Comparison of ENCODE assay signal across 29 cellular contexts in the genomic region with DNA sequence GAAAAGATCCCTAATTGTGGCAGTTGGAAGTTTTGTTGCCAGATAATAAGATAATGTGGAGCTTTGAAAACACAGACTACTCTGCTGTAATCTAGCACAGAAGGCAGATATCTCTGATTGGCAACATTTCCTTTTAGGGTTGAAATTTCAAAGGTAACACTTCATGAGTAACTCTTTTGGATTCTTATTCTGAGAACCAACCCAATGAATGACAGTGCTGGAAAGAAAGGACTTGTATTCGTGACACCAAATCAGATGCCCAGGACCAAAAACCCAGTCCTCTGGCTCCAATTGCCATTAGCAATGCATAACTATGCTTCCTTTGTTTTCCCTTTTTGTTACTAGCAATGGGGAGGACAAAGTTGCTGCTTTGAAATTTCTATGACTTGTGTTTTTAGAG. TPM values are rescaled to one million over a fixed set of nuclear protein-coding genes. Genes with fewer than 3 reads are reported as not detected.
DNase-seq lines count a peak whose midpoint lies in the region; ATAC-seq, FAIRE-seq and TF ChIP-seq lines count a peak whose summit lies in the region.
"Had no signal": no experiment of that assay in that cellular context is flagged by ENCODE, and none has a peak within 500 bp of the region (broad histone marks: within the 10 kb centered on the region; RNA-seq: fewer than 3 reads in every experiment).

No MANE protein-coding gene starts in this region.

- no peak overlapping the region for H4K91ac ChIP-seq in H9 (ENCODE audit: insufficient read length, low read depth, low read length)

- no peak overlapping the region for H3T11ph ChIP-seq in H9 (ENCODE audit: low read length)

- H3K4me3 Mint-ChIP-seq in H9 (no peak overlapping the region), astrocyte (ENCODE audit: unreplicated experiment) (no peak overlapping the region)
- H3K4me3 Mint-ChIP-seq: activated naive CD8-positive, alpha-beta T cell treated with anti-CD3 and anti-CD28 coated beads, Interleukin-2, amount 50 U/mL, for 24 hours; B cell; CD8-positive, alpha-beta T cell; stimulated activated naive CD8-positive, alpha-beta T cell treated with anti-CD3 and anti-CD28 coated beads, Interleukin-15, Interleukin-2, amounts not matched to agents 100 ng/mL and 50 ng/mL, for 24 hours; T-helper 1 cell treated with Interleukin-12 subunit alpha and Interleukin-12 subunit beta and Interleukin-4 antibody, amounts not matched to agents 30 μg/mL and 1 μg/mL, for 36 hours had no signal

- FAIRE-seq in astrocyte (lab: Jason Lieb, UNC), result no peak
- FAIRE-seq: endothelial cell of umbilical vein, H54, TTC549 had no signal

- H3K79me1 ChIP-seq in H9 (ENCODE audit: insufficient read depth, low read depth, low read length, poor library complexity, severe bottlenecking), result no peaks in the 10 kb centered on the region

- H3K9ac ChIP-seq in H9 (ENCODE audit: extremely low read depth, insufficient read length, low read length) (no peak overlapping the region), astrocyte (ENCODE audit: low read length) (no peak overlapping the region)

- ATAC-seq in psoas muscle (no peak), left colon (no peak)
- ATAC-seq: activated naive CD8-positive, alpha-beta T cell treated with anti-CD3 and anti-CD28 coated beads, Interleukin-2, amount 50 U/mL, for 24 hours; body of pancreas; CD8-positive, alpha-beta T cell had no signal

- H3K79me2 ChIP-seq in H9 (ENCODE audit: insufficient read depth, low read length), result no peaks in the 10 kb centered on the region; the same call in 1 of the 2 replicates
- H3K79me2 ChIP-seq in astrocyte (ENCODE audit: insufficient read depth, low read length), result no peaks in the 10 kb centered on the region

- peak overlapping the region; percentile 64 for H3K27ac ChIP-seq in H9 (ENCODE audit: insufficient read length, low read depth, low read length)
- no peak overlapping the region for H3K27ac ChIP-seq in astrocyte (ENCODE audit: low read depth, low read length)
- H3K27ac ChIP-seq in psoas muscle, result no peak overlapping the region
- H3K27ac ChIP-seq in left ventricle myocardium inferior (replicated peaks), result no peak overlapping the region
- H3K27ac ChIP-seq: body of pancreas, SJSA1, tibial artery had no signal

- WGBS in H9 (ENCODE audit: extremely low coverage, insufficient read length, low lambda C conversion rate), result no CpG with 5 or more reads among the region's 1 CpG
- 41 to 83% (median 50%) methylated on average over 1 of the region's 1 CpG for WGBS in psoas muscle, 3 donors

- H3K4me1 ChIP-seq in H9 (ENCODE audit: insufficient read depth, low read length), result no peaks in the 10 kb centered on the region; the same call in 1 of the 2 replicates
- no peaks in the 10 kb centered on the region for H3K4me1 ChIP-seq in astrocyte (ENCODE audit: insufficient read depth, low read length)
- H3K4me1 ChIP-seq in psoas muscle, result no peaks in the 10 kb centered on the region
- no peaks in the 10 kb centered on the region for H3K4me1 ChIP-seq in left ventricle myocardium inferior
- H3K4me1 ChIP-seq: body of pancreas, SJSA1, tibial artery had no signal

- no peaks in the 10 kb centered on the region for H3K23me2 ChIP-seq in H9 (ENCODE audit: insufficient read length, low read depth, low read length, poor library complexity, severe bottlenecking)

- no peak overlapping the region for H2BK20ac ChIP-seq in H9 (ENCODE audit: low read depth, low read length, poor library complexity, severe bottlenecking)

- H3K4me3 ChIP-seq in astrocyte (ENCODE audit: insufficient read depth, low read depth, low read length) (no peak overlapping the region), psoas muscle (no peak overlapping the region), left ventricle myocardium inferior (no peak overlapping the region)
- H3K4me3 ChIP-seq: body of pancreas, SJSA1, tibial artery had no signal

- no peak overlapping the region for H3K14ac ChIP-seq in H9 (ENCODE audit: insufficient read depth, low read length)

- H4K20me1 ChIP-seq in H9 (ENCODE audit: control insufficient read depth, insufficient read depth, insufficient read length) (no peaks in the 10 kb centered on the region), astrocyte (ENCODE audit: insufficient read depth, low read length) (no peaks in the 10 kb centered on the region)

- H3K36me3 Mint-ChIP-seq in H9 (ENCODE audit: insufficient read depth in 1 of 3, low read depth in 3 of 3), result peaks cover 0 to 22% (median 13%) of the 10 kb centered on the region in 3 experiments; a peak in 4 of 7 replicates
- no peaks in the 10 kb centered on the region for H3K36me3 Mint-ChIP-seq in astrocyte (ENCODE audit: low read depth, unreplicated experiment)
- H3K36me3 Mint-ChIP-seq: CD8-positive, alpha-beta T cell had no signal

- no peak overlapping the region for H3K56ac ChIP-seq in H9 (ENCODE audit: insufficient read length, low read depth, low read length)

- no peak overlapping the region for H2AFZ ChIP-seq in H9 (ENCODE audit: low read length)
- no peak overlapping the region for H2AFZ ChIP-seq in astrocyte (ENCODE audit: low read depth, low read length)

- no peak overlapping the region for H2BK15ac ChIP-seq in H9 (ENCODE audit: low read depth, low read length)

- H3K27me3 ChIP-seq in H9 (ENCODE audit: insufficient read depth, low read length), result no peaks in the 10 kb centered on the region
- no peaks in the 10 kb centered on the region for H3K27me3 ChIP-seq in astrocyte (ENCODE audit: insufficient read depth, low read length)
- H3K27me3 ChIP-seq in psoas muscle (ENCODE audit: insufficient read depth in 3 of 3, low read length in 2 of 3), result no peaks in the 10 kb centered on the region
- peaks cover 14% of the 10 kb centered on the region for H3K27me3 ChIP-seq in left ventricle myocardium inferior (ENCODE audit: low read depth)
- H3K27me3 ChIP-seq: body of pancreas, SJSA1, tibial artery had no signal

- H3K27ac Mint-ChIP-seq in H9 (peak overlapping the region in 1 of 3 experiments; percentile 61; a peak in 1 of 7 replicates), astrocyte (ENCODE audit: unreplicated experiment) (peak overlapping the region; percentile 51)
- H3K27ac Mint-ChIP-seq: activated naive CD8-positive, alpha-beta T cell treated with anti-CD3 and anti-CD28 coated beads, Interleukin-2, amount 50 U/mL, for 24 hours; B cell; CD8-positive, alpha-beta T cell; stimulated activated naive CD8-positive, alpha-beta T cell treated with anti-CD3 and anti-CD28 coated beads, Interleukin-15, Interleukin-2, amounts not matched to agents 100 ng/mL and 50 ng/mL, for 24 hours; T-helper 1 cell treated with Interleukin-12 subunit alpha and Interleukin-12 subunit beta and Interleukin-4 antibody, amounts not matched to agents 30 μg/mL and 1 μg/mL, for 36 hours had no signal

- no peak overlapping the region for H2AK5ac ChIP-seq in H9 (ENCODE audit: insufficient read length, low read length)

- H3K4me2 ChIP-seq in H9 (ENCODE audit: insufficient read depth, insufficient read length, low read length), result no peak overlapping the region
- no peak overlapping the region for H3K4me2 ChIP-seq in astrocyte (ENCODE audit: low read length)

- TF ChIP-seq CTCF in H9 (conservative IDR thresholded peaks at IDR 0.05) (no peak), astrocyte (IDR thresholded peaks at IDR 0.05; ENCODE audit: insufficient read depth, low read depth, low read length) (no peak), psoas muscle (IDR thresholded peaks at IDR 0.05) (no peak), left ventricle myocardium inferior (IDR thresholded peaks at IDR 0.05; ENCODE audit: borderline replicate concordance) (no peak)

- no peak overlapping the region for H2BK120ac ChIP-seq in H9 (ENCODE audit: low read depth, low read length, poor library complexity, severe bottlenecking)

- no peak overlapping the region for H3K4ac ChIP-seq in H9 (ENCODE audit: low read depth, low read length)

- DNase-seq in H9, result peak; percentile 47
- DNase-seq in astrocyte (ENCODE audit: low read depth), result no peak
- peak; percentile 15 for DNase-seq in kidney tubule cell (ENCODE audit: low spot score)
- DNase-seq in renal cortical epithelial cell (ENCODE audit: low read depth), result peak; percentile 25
- no peak for DNase-seq in OCI-M1 (lab: John Stamatoyannopoulos, UW)
- DNase-seq in psoas muscle, result no peak
- no peak for DNase-seq in left colon
- DNase-seq in left ventricle myocardium inferior, result no peak
- DNase-seq: activated CD4-positive, alpha-beta T cell treated with anti-CD3 and anti-CD28 coated beads for 4 hours; activated gamma-delta T cell treated with Interleukin-2 at 50 U/mL for 16 hours; activated naive CD8-positive, alpha-beta T cell treated with anti-CD3 and anti-CD28 coated beads, Interleukin-2, amount 50 U/mL, for 24 hours; activated T-cell treated with anti-CD3 and anti-CD28 coated beads, Interleukin-2, amount 50 U/mL, for 1 hour; body of pancreas; CD8-positive, alpha-beta T cell; cerebellar nuclear complex; KBM-7; kidney; NCI-H1105; NCI-H1930; NCI-H69; tibial artery had no signal

- no peak overlapping the region for H4K8ac ChIP-seq in H9 (replicated peaks; ENCODE audit: insufficient read length, low read depth, low read length)

- no peak overlapping the region for H2BK12ac ChIP-seq in H9 (ENCODE audit: insufficient read length, low read depth, low read length)

- no peak overlapping the region for H4K5ac ChIP-seq in H9 (ENCODE audit: insufficient read length, low read depth, low read length)

- H2BK5ac ChIP-seq in H9 (ENCODE audit: insufficient read length, low read length), result no peak overlapping the region

- H3K9me3 ChIP-seq in H9 (ENCODE audit: control insufficient read depth, low read depth, low read length) (no peaks in the 10 kb centered on the region), astrocyte (ENCODE audit: insufficient read depth, low read depth, low read length) (peaks cover 7% of the 10 kb centered on the region), psoas muscle (no peaks in the 10 kb centered on the region), left ventricle myocardium inferior (replicated peaks) (peaks cover 17% of the 10 kb centered on the region)
- H3K9me3 ChIP-seq: body of pancreas, SJSA1 had no signal

- peaks cover 23 to 41% of the 10 kb centered on the region in 2 experiments for H3K4me1 Mint-ChIP-seq in H9
- peaks cover 14% of the 10 kb centered on the region for H3K4me1 Mint-ChIP-seq in astrocyte (ENCODE audit: low read depth, unreplicated experiment)
- H3K4me1 Mint-ChIP-seq: B cell had no signal

- H3K18ac ChIP-seq in H9 (ENCODE audit: insufficient read length, low read depth, low read length), result no peak overlapping the region

- no peaks in the 10 kb centered on the region; the same call in 1 of the 2 replicates for H3K27me3 Mint-ChIP-seq in H9 (ENCODE audit: low read depth)
- H3K27me3 Mint-ChIP-seq in astrocyte (ENCODE audit: low read depth, unreplicated experiment), result no peaks in the 10 kb centered on the region

- intact Hi-C loops in psoas muscle (cut with DNase I) (no loop called here), left colon (cut with DNase I, micrococcal nuclease) (no loop called here), left ventricle myocardium inferior (cut with micrococcal nuclease) (no loop called here)

- H3K23ac ChIP-seq in H9 (ENCODE audit: insufficient read length, low read depth, low read length), result no peak overlapping the region

- H3K9me3 Mint-ChIP-seq in H9, result peaks cover 14 to 15% of the 10 kb centered on the region in 2 experiments
- peaks cover 13% of the 10 kb centered on the region for H3K9me3 Mint-ChIP-seq in astrocyte (ENCODE audit: unreplicated experiment)
- H3K9me3 Mint-ChIP-seq: CD8-positive, alpha-beta T cell had no signal

- H3K36me3 ChIP-seq in astrocyte (ENCODE audit: insufficient read depth, low read length) (no peaks in the 10 kb centered on the region), psoas muscle (ENCODE audit: insufficient read depth in 1 of 2, low read depth in 1 of 2) (no peaks in the 10 kb centered on the region), left ventricle myocardium inferior (peaks cover 3% of the 10 kb centered on the region)
- H3K36me3 ChIP-seq: SJSA1, tibial artery had no signal

RNA-seq across cellular contexts. Expression of gene ELMO1, which starts 41.0 kb away (rescaled TPM):
- total RNA-seq in H9 (2021) (7.8 TPM in 2 replicates), astrocyte (17.8 and 20.4 TPM in 2 replicates), renal cortical epithelial cell (0.69 and 1.7 TPM in 2 replicates), psoas muscle (1 to 10 TPM; 6.9 to 8.1 (median 7.3) TPM), left colon (10 to 100 TPM in 1 of 2 donors, 1 to 10 TPM in 1; 5.6 to 16.1 TPM), left ventricle myocardium inferior (10.0 TPM)
- 1 to 10 TPM; 2.8 to 5.6 (median 3.2) TPM for polyA plus RNA-seq in psoas muscle
- total RNA-seq: A673, SJSA1 had no signal

Comparison
In these comparisons a context has a peak if more than half of its experiments do, and no peak if none do; other contexts are left out.
1. DNase-seq: peak in H9 (single experiment), kidney tubule cell (single experiment) and renal cortical epithelial cell (single experiment); none in astrocyte (single experiment), OCI-M1 (single experiment), psoas muscle (0 of 2), left colon (0 of 2) and left ventricle myocardium inferior (single experiment).